In the genomic region with DNA sequence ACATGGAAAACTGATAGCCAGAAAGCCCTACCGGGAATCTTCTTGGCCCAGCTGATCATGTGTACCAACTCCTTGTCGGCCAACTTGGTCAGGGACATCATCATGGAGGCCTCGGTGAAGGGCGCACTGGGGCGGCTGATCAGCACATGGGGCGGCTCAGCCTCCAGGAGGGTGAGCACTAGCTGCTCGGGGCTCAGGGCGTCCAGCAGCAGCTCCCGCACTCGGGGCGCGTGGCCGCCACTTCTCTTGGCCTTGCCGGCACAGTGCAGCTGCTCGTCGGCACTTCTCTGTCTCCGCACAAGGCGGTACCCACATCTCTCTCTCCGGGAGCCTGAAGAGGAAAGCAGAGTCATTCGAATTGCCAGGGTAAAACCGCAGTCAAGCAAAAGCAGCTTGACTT, we compare ENCODE assay signal across 24 cellular contexts. TPM values are rescaled to one million over a fixed set of nuclear protein-coding genes. Genes with fewer than 3 reads are reported as not detected.
"Had no signal": no experiment of that assay in that cellular context is flagged by ENCODE, and none has a peak within 500 bp of the region (broad histone marks: within the 10 kb centered on the region; RNA-seq: fewer than 3 reads in every experiment).

No MANE protein-coding gene starts in this region.

- H3K27me3 Mint-ChIP-seq: progenitor cell of endocrine pancreas; stimulated activated memory B cell treated with anti-CD40 and anti-IgM and Interleukin-4, amounts not matched to agents 10 μg/mL and 1 μg/mL and 100 μg/mL, for 72 hours; stimulated activated naive CD8-positive, alpha-beta T cell treated with anti-CD3 and anti-CD28 coated beads, Interleukin-15, amount 100 ng/mL, for 72 hours had no signal

- H3K27ac ChIP-seq: left ventricle myocardium inferior, ovary, right atrium auricular region, right lobe of liver, tibial nerve, upper lobe of left lung, uterus had no signal

- H3K4me3 Mint-ChIP-seq: naive thymus-derived CD4-positive, alpha-beta T cell; natural killer cell treated with Interleukin-12 subunit alpha and Interleukin-12 subunit beta and Interleukin-15 and Interleukin-18, amount 100 ng/mL, for 72 hours; stimulated activated memory B cell treated with anti-CD40 and anti-IgM and Interleukin-4, amounts not matched to agents 10 μg/mL and 1 μg/mL and 100 μg/mL, for 72 hours; stimulated activated naive CD8-positive, alpha-beta T cell treated with anti-CD3 and anti-CD28 coated beads, Interleukin-15, amount 100 ng/mL, for 72 hours had no signal

- H3K4me3 ChIP-seq: left ventricle myocardium inferior, lung, mucosa of descending colon, ovary, right atrium auricular region, right lobe of liver, smooth muscle cell, tibial nerve, upper lobe of left lung, uterus had no signal

- H3K4me1 ChIP-seq: left ventricle myocardium inferior, right atrium auricular region, right lobe of liver, tibial nerve, upper lobe of left lung, uterus had no signal

- H3K9me3 ChIP-seq: left ventricle myocardium inferior, mucosa of descending colon, ovary, right atrium auricular region, right lobe of liver, tibial nerve, upper lobe of left lung, uterus had no signal

- H3K36me3 ChIP-seq: left ventricle myocardium inferior, ovary, right atrium auricular region, right lobe of liver, tibial nerve, upper lobe of left lung, uterus had no signal

- H3K4me2 ChIP-seq: smooth muscle cell had no signal

- H3K36me3 Mint-ChIP-seq: naive thymus-derived CD4-positive, alpha-beta T cell; natural killer cell treated with Interleukin-12 subunit alpha and Interleukin-12 subunit beta and Interleukin-15 and Interleukin-18, amount 100 ng/mL, for 72 hours had no signal

- H3K27ac Mint-ChIP-seq: naive thymus-derived CD4-positive, alpha-beta T cell; natural killer cell treated with Interleukin-12 subunit alpha and Interleukin-12 subunit beta and Interleukin-15 and Interleukin-18, amount 100 ng/mL, for 72 hours; progenitor cell of endocrine pancreas; stimulated activated memory B cell treated with anti-CD40 and anti-IgM and Interleukin-4, amounts not matched to agents 10 μg/mL and 1 μg/mL and 100 μg/mL, for 72 hours; stimulated activated naive CD8-positive, alpha-beta T cell treated with anti-CD3 and anti-CD28 coated beads, Interleukin-15, amount 100 ng/mL, for 72 hours had no signal

- DNase-seq: hypothalamus; islet precursor cell; left ventricle myocardium inferior; midbrain; mucosa of descending colon; naive thymus-derived CD4-positive, alpha-beta T cell; ovary; right lobe of liver; stimulated activated CD4-positive, alpha-beta T cell treated with anti-CD3 and anti-CD28 coated beads, Interleukin-1b, Interleukin-23, amount 100 ng/mL, for 48 hours; stimulated activated CD4-positive, alpha-beta T cell treated with anti-CD3 and anti-CD28 coated beads, Interleukin-2, amount 100 ng/mL, for 48 hours; stimulated activated CD4-positive, alpha-beta T cell treated with anti-CD3 and anti-CD28 coated beads, Interleukin-4, amount 100 ng/mL, for 4 hours; stimulated activated CD8-positive, alpha-beta memory T cell treated with anti-CD3 and anti-CD28 coated beads, Interleukin-4, amount 100 ng/mL, for 48 hours; stimulated activated naive CD4-positive, alpha-beta T cell treated with Interleukin-2 at 50 U/mL for 16 hours; stimulated activated naive CD8-positive, alpha-beta T cell treated with anti-CD3 and anti-CD28 coated beads, Interleukin-15, amount 100 ng/mL, for 72 hours; substantia nigra; uterus had no signal

- H3K27me3 ChIP-seq: ovary, right atrium auricular region, right lobe of liver, tibial nerve, upper lobe of left lung, uterus had no signal

- H3K9me3 Mint-ChIP-seq: naive thymus-derived CD4-positive, alpha-beta T cell; natural killer cell treated with Interleukin-12 subunit alpha and Interleukin-12 subunit beta and Interleukin-15 and Interleukin-18, amount 100 ng/mL, for 72 hours; stimulated activated naive CD8-positive, alpha-beta T cell treated with anti-CD3 and anti-CD28 coated beads, Interleukin-15, amount 100 ng/mL, for 72 hours had no signal

- ATAC-seq: mucosa of descending colon; naive thymus-derived CD4-positive, alpha-beta T cell; right lobe of liver; stimulated activated memory B cell treated with anti-CD40 and anti-IgM and Interleukin-4, amounts not matched to agents 10 μg/mL and 1 μg/mL and 100 μg/mL, for 72 hours; stimulated activated naive CD8-positive, alpha-beta T cell treated with anti-CD3 and anti-CD28 coated beads, Interleukin-15, amount 100 ng/mL, for 72 hours had no signal

RNA-seq across cellular contexts. Expression of a gene that starts 33.8 kb away (rescaled TPM):
- total RNA-seq: smooth muscle cell had no signal
- polyA plus RNA-seq: smooth muscle cell had no signal
